8 cellular contexts compared by ENCODE assay signal in the genomic region with DNA sequence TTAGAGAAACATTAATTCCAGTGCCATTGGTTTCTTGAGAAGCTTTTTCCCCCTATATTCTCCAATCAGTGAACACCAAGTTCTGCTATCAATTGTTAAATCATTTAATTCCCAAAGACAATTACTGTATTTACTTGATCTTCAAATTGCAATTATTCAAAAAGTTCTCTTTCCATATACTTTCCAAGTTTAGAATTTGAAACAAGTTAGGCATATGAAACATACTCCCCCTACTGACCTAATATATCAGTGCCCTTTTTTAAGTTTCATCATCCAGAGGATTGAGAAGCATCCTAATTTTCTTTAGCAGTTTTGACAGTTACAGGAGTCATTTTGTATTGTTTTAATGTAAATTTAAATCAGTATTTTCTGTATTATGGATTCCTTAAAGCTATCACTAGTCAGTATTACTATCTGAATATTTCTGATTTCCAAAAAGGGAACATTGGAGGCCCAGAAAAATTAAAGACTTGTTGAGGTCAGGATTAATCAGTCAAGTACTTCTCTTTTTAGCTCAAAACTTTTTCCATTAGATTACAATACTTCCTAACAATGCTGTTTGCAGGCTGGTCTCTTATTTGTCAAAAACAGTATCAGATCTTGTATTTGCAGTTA. TPM values are rescaled to one million over a fixed set of nuclear protein-coding genes. Genes with fewer than 3 reads are reported as not detected.
DNase-seq lines count a peak whose midpoint lies in the region; ATAC-seq and TF ChIP-seq lines count a peak whose summit lies in the region.

No MANE protein-coding gene starts in this region.

- H3K4me3 Mint-ChIP-seq in activated CD8-positive, alpha-beta T cell treated with anti-CD3 and anti-CD28 coated beads for 36 hours: no peak overlapping the region
- no peak overlapping the region for H3K4me3 Mint-ChIP-seq in activated CD8-positive, alpha-beta T cell treated with anti-CD3 and anti-CD28 coated beads, Interleukin-2, amount 10 ng/mL, durations not matched to agents 7 days and 5 days

- H3K27ac ChIP-seq in transverse colon (no peak overlapping the region), caudate nucleus (ENCODE audit: low read depth, low read length) (no peak overlapping the region)

- intact Hi-C loops in activated CD8-positive, alpha-beta T cell treated with anti-CD3 and anti-CD28 coated beads for 36 hours (cut with micrococcal nuclease): loop anchor here (10.0 kb wide), 1 partner anchor 138 kb away; no protein-coding TSS in a partner anchor
- intact Hi-C loops in transverse colon (cut with DNase I; ENCODE audit: low total_unique reads): no loop called here

- TF ChIP-seq EP300 in transverse colon (IDR thresholded peaks at IDR 0.05; ENCODE audit: low read depth): no peak

- no peaks in the 10 kb centered on the region for H3K9me3 ChIP-seq in transverse colon

- peak; percentile 63 for TF ChIP-seq CTCF in activated CD8-positive, alpha-beta T cell treated with anti-CD3 and anti-CD28 coated beads for 36 hours (IDR thresholded peaks at IDR 0.05)
- TF ChIP-seq CTCF in epithelial cell of esophagus (IDR thresholded peaks at IDR 0.05; ENCODE audit: insufficient read depth, low read depth, low read length, missing control alignments) (peak; percentile 47), transverse colon (IDR thresholded peaks at IDR 0.05) (peak; percentile 24 to 42 (median 38))

- H3K36me3 Mint-ChIP-seq in activated CD8-positive, alpha-beta T cell treated with anti-CD3 and anti-CD28 coated beads for 36 hours (ENCODE audit: low read depth): no peaks in the 10 kb centered on the region
- H3K36me3 Mint-ChIP-seq in activated CD8-positive, alpha-beta T cell treated with anti-CD3 and anti-CD28 coated beads, Interleukin-2, amount 10 ng/mL, durations not matched to agents 7 days and 5 days (ENCODE audit: low read depth): peaks cover 3% of the 10 kb centered on the region

- no peak for ATAC-seq in activated CD8-positive, alpha-beta T cell treated with anti-CD3 and anti-CD28 coated beads for 36 hours
- ATAC-seq in activated CD8-positive, alpha-beta T cell treated with anti-CD3 and anti-CD28 coated beads, Interleukin-2, amount 10 ng/mL, durations not matched to agents 7 days and 5 days: no peak
- ATAC-seq in HG03159 (IDR thresholded peaks at IDR 0.05; ENCODE audit: unreplicated experiment) (no peak), HG02981 (IDR thresholded peaks at IDR 0.05; ENCODE audit: unreplicated experiment) (no peak)

- in situ Hi-C loops in transverse colon (cut with MboI; ENCODE audit: low pct_ligation_motif_present in 1 of 4, low pct_unique_long_range_greater_than_20kb in 1 of 4, low sequenced_read_pairs in 3 of 4): no loop called here

- no peaks in the 10 kb centered on the region for H3K9me3 Mint-ChIP-seq in activated CD8-positive, alpha-beta T cell treated with anti-CD3 and anti-CD28 coated beads for 36 hours
- no peaks in the 10 kb centered on the region for H3K9me3 Mint-ChIP-seq in activated CD8-positive, alpha-beta T cell treated with anti-CD3 and anti-CD28 coated beads, Interleukin-2, amount 10 ng/mL, durations not matched to agents 7 days and 5 days (ENCODE audit: insufficient read depth)

- CTCF ChIA-PET in activated CD8-positive, alpha-beta T cell treated with anti-CD3 and anti-CD28 coated beads for 36 hours (lab: Charles Lee): interaction anchor here (1.2 to 4.2 kb wide), 10 partner anchors 9 to 347 kb away, joined by 3 to 30 read pairs (median 6); a partner anchor contains a TSS
- CTCF ChIA-PET in activated CD8-positive, alpha-beta T cell treated with anti-CD3 and anti-CD28 coated beads, Interleukin-2, amount 10 ng/mL, durations not matched to agents 7 days and 5 days (lab: Charles Lee): interaction anchor here (0.8 to 2.2 kb wide), 7 partner anchors 9 to 139 kb away, joined by 3 to 29 read pairs (median 4); no protein-coding TSS in a partner anchor

- H3K4me1 Mint-ChIP-seq in activated CD8-positive, alpha-beta T cell treated with anti-CD3 and anti-CD28 coated beads for 36 hours (ENCODE audit: low read depth): no peaks in the 10 kb centered on the region
- H3K4me1 Mint-ChIP-seq in activated CD8-positive, alpha-beta T cell treated with anti-CD3 and anti-CD28 coated beads, Interleukin-2, amount 10 ng/mL, durations not matched to agents 7 days and 5 days (ENCODE audit: low read depth): no peaks in the 10 kb centered on the region

- TF ChIP-seq POLR2A in transverse colon (IDR thresholded peaks at IDR 0.05): no peak

- DNase-seq in activated CD8-positive, alpha-beta T cell treated with anti-CD3 and anti-CD28 coated beads for 36 hours: no peak
- no peak for DNase-seq in activated CD8-positive, alpha-beta T cell treated with anti-CD3 and anti-CD28 coated beads, Interleukin-2, amount 10 ng/mL, durations not matched to agents 7 days and 5 days
- DNase-seq in OCI-M1 (lab: John Stamatoyannopoulos, UW): peak; percentile 73
- peak; percentile 32 for DNase-seq in epithelial cell of esophagus (ENCODE audit: low read depth)
- DNase-seq in transverse colon: no peak
- DNase-seq in caudate nucleus (lab: John Stamatoyannopoulos, UW): no peak

- no peak overlapping the region for H3K27ac Mint-ChIP-seq in activated CD8-positive, alpha-beta T cell treated with anti-CD3 and anti-CD28 coated beads for 36 hours
- H3K27ac Mint-ChIP-seq in activated CD8-positive, alpha-beta T cell treated with anti-CD3 and anti-CD28 coated beads, Interleukin-2, amount 10 ng/mL, durations not matched to agents 7 days and 5 days: no peak overlapping the region

- H3K36me3 ChIP-seq in transverse colon: no peaks in the 10 kb centered on the region

- H3K27me3 ChIP-seq in transverse colon: no peaks in the 10 kb centered on the region

- POLR2A ChIA-PET in activated CD8-positive, alpha-beta T cell treated with anti-CD3 and anti-CD28 coated beads for 36 hours (lab: Charles Lee): interaction anchor here (0.5 to 1.2 kb wide), 2 partner anchors 17 to 166 kb away, joined by 3 to 4 read pairs; no protein-coding TSS in a partner anchor
- POLR2A ChIA-PET in activated CD8-positive, alpha-beta T cell treated with anti-CD3 and anti-CD28 coated beads, Interleukin-2, amount 10 ng/mL, durations not matched to agents 7 days and 5 days (lab: Charles Lee): no interaction called here

- no peaks in the 10 kb centered on the region for H3K27me3 Mint-ChIP-seq in activated CD8-positive, alpha-beta T cell treated with anti-CD3 and anti-CD28 coated beads for 36 hours
- H3K27me3 Mint-ChIP-seq in activated CD8-positive, alpha-beta T cell treated with anti-CD3 and anti-CD28 coated beads, Interleukin-2, amount 10 ng/mL, durations not matched to agents 7 days and 5 days (ENCODE audit: low read depth): peaks cover 3% of the 10 kb centered on the region

- H3K4me1 ChIP-seq in transverse colon: no peaks in the 10 kb centered on the region

- H3K4me3 ChIP-seq in epithelial cell of esophagus (ENCODE audit: low read length) (no peak overlapping the region), transverse colon (no peak overlapping the region)

RNA-seq across cellular contexts. Expression of a gene that starts 16.3 kb away (rescaled TPM):
- total RNA-seq in activated CD8-positive, alpha-beta T cell treated with anti-CD3 and anti-CD28 coated beads for 36 hours: under 1 TPM; 0.16 to 0.25 TPM
- total RNA-seq in activated CD8-positive, alpha-beta T cell treated with anti-CD3 and anti-CD28 coated beads, Interleukin-2, amount 10 ng/mL, durations not matched to agents 7 days and 5 days: under 1 TPM; 0.16 to 0.26 TPM
- not detected for total RNA-seq in transverse colon

RNA-seq across cellular contexts. Expression of a gene that starts 17.0 kb away (rescaled TPM):
- total RNA-seq in activated CD8-positive, alpha-beta T cell treated with anti-CD3 and anti-CD28 coated beads for 36 hours: 10 to 100 TPM; 29.6 to 34.5 TPM
- 10 to 100 TPM; 24.0 to 26.3 TPM for total RNA-seq in activated CD8-positive, alpha-beta T cell treated with anti-CD3 and anti-CD28 coated beads, Interleukin-2, amount 10 ng/mL, durations not matched to agents 7 days and 5 days
- total RNA-seq in transverse colon: 10 to 100 TPM in 3 of 4 donors, 1 to 10 TPM in 1; 2.0 to 16.1 (median 13.8) TPM

RNA-seq across cellular contexts. Expression of a gene that starts 35.9 kb away (rescaled TPM):
- 10 to 100 TPM; 23.3 to 25.5 TPM for total RNA-seq in activated CD8-positive, alpha-beta T cell treated with anti-CD3 and anti-CD28 coated beads for 36 hours
- 10 to 100 TPM; 35.1 to 36.4 TPM for total RNA-seq in activated CD8-positive, alpha-beta T cell treated with anti-CD3 and anti-CD28 coated beads, Interleukin-2, amount 10 ng/mL, durations not matched to agents 7 days and 5 days
- total RNA-seq in transverse colon: 1 to 10 TPM; 1.5 to 3.5 (median 2.5) TPM

Comparison
In these comparisons a context has a peak if more than half of its experiments do, and no peak if none do; other contexts are left out.
1. DNase-seq: peak in OCI-M1 (single experiment) and epithelial cell of esophagus (single experiment); none in activated CD8-positive, alpha-beta T cell treated with anti-CD3 and anti-CD28 coated beads for 36 hours (single experiment), activated CD8-positive, alpha-beta T cell treated with anti-CD3 and anti-CD28 coated beads, Interleukin-2, amount 10 ng/mL, durations not matched to agents 7 days and 5 days (single experiment), transverse colon (single experiment) and caudate nucleus (0 of 61).
2. RNA of a gene that starts 35.9 kb away (total RNA-seq): 35.1 to 36.4 TPM in activated CD8-positive, alpha-beta T cell treated with anti-CD3 and anti-CD28 coated beads, Interleukin-2, amount 10 ng/mL, durations not matched to agents 7 days and 5 days and 23.3 to 25.5 TPM in activated CD8-positive, alpha-beta T cell treated with anti-CD3 and anti-CD28 coated beads for 36 hours; 1.5 to 3.5 TPM in transverse colon; every median in the first group is over 4 times any median in the second.
3. Peak in every context shown above with its lines, with median percentiles within 50 percentile points of each other: CTCF ChIP-seq.